Comparison of ENCODE assay signal across 28 cellular contexts in the genomic region with DNA sequence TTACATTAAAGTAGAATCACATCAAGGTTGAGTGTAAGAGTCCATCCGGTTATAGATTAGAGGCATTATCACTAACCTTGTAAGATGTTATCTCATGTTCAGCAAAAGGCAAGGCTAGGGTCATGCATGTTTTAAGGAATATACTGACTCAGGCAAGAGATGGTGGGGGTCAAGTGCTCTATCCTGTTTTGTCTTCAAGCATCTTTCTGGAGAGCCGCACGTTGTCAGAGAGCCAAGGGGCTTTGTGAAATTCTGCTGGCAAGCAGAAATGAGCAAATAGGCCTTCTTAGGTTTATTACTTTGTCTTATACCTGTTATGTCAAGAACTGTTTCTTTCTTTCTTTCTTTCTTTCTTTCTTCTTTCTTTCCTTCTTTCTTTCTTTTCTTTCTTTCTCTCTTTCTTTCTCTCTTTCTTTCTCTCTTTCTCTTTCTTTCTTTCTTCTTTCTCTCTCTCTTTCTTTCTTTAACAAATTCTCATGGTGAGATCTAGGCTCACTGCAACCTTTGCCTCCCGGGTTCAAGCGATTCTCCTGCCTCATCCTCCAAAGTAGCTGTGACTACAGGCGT. TPM values are rescaled to one million over a fixed set of nuclear protein-coding genes. Genes with fewer than 3 reads are reported as not detected.
DNase-seq lines count a peak whose midpoint lies in the region; ATAC-seq and TF ChIP-seq lines count a peak whose summit lies in the region.
"Had no signal": no experiment of that assay in that cellular context is flagged by ENCODE, and none has a peak within 500 bp of the region (broad histone marks: within the 10 kb centered on the region; RNA-seq: fewer than 3 reads in every experiment).

No MANE protein-coding gene starts in this region.

- H3K4me1 ChIP-seq in adrenal gland (replicated peaks in 1 of 2) (peaks cover 3 to 39% of the 10 kb centered on the region in 2 donors), sigmoid colon (peaks cover 0 to 8% (median 0%) of the 10 kb centered on the region in 4 donors)

- 54 to 64% (median 54%) methylated on average over 6 of the region's 6 CpGs for WGBS in adrenal gland, 4 donors
- 86 to 88% methylated on average over 6 of the region's 6 CpGs for WGBS in sigmoid colon, 2 donors

- intact Hi-C loops in adrenal gland (cut with DNase I) (no loop called here), sigmoid colon (cut with DNase I) (no loop called here)

- no peak for TF ChIP-seq EP300 in sigmoid colon (IDR thresholded peaks at IDR 0.05)

- TF ChIP-seq CTCF in adrenal gland (IDR thresholded peaks at IDR 0.05), result no peak
- no peak for TF ChIP-seq CTCF in sigmoid colon (IDR thresholded peaks at IDR 0.05)

- H3K4me3 ChIP-seq in adrenal gland, result no peak overlapping the region
- no peak overlapping the region for H3K4me3 ChIP-seq in sigmoid colon
- H3K4me3 ChIP-seq: GM12878 had no signal

- TF ChIP-seq POLR2A in adrenal gland (IDR thresholded peaks at IDR 0.05), result no peak
- TF ChIP-seq POLR2A in sigmoid colon (IDR thresholded peaks at IDR 0.05), result no peak

- H3K27me3 ChIP-seq in adrenal gland (no peaks in the 10 kb centered on the region), sigmoid colon (no peaks in the 10 kb centered on the region)

- H3K9me3 ChIP-seq in adrenal gland (replicated peaks in 1 of 3) (no peaks in the 10 kb centered on the region), sigmoid colon (no peaks in the 10 kb centered on the region)
- H3K9me3 ChIP-seq: SK-N-SH had no signal

- H3K36me3 ChIP-seq in adrenal gland (replicated peaks in 1 of 2) (no peaks in the 10 kb centered on the region), sigmoid colon (no peaks in the 10 kb centered on the region)

- H3K27ac ChIP-seq in adrenal gland, result peak overlapping the region in 2 of 5 donors; percentile 20 to 71
- H3K27ac ChIP-seq in sigmoid colon, result no peak overlapping the region
- H3K27ac ChIP-seq in caudate nucleus (ENCODE audit: low read depth, low read length), result no peak overlapping the region

- DNase-seq in adrenal gland (peak in 6 of 7 donors; percentile 46 to 77 (median 57)), left lobe of liver (ENCODE audit: low spot score) (no peak), sigmoid colon (peak; percentile 74), caudate nucleus (lab: John Stamatoyannopoulos, UW) (no peak), amniotic stem cell (lab: John Stamatoyannopoulos, UW) (no peak)
- no peak for DNase-seq in stimulated activated CD4-positive, alpha-beta T cell treated with anti-CD3 and anti-CD28 coated beads, Interleukin-15, amount 100 ng/mL, for 24 hours
- DNase-seq: C1 segment of cervical spinal cord; CD4-positive, alpha-beta memory T cell; COR-L47; DMS53; EL; GDM1; HFFc6; KBM-7; MV-4-11; NCI-H1105; NCI-H146; NCI-H1930; NCI-H2107; NCI-H524 treated with DMSO at 0.1 percent for 48 hours; NCI-H774; SIG-M5; SK-N-SH had no signal

- ATAC-seq in left lobe of liver (peak; percentile 17), GM21825 (IDR thresholded peaks at IDR 0.05; ENCODE audit: unreplicated experiment) (no peak)
- ATAC-seq: GM12878 had no signal

RNA-seq across cellular contexts. Expression of gene IL34, which starts 47.3 kb away (rescaled TPM):
- 10 to 100 TPM; 16.8 to 62.9 (median 40.3) TPM for total RNA-seq in adrenal gland
- polyA plus RNA-seq in adrenal gland, result 10 to 100 TPM in 2 of 3 donors, 1 to 10 TPM in 1; 3.2 to 36.5 (median 35.0) TPM
- 0.58 TPM for total RNA-seq in left lobe of liver
- total RNA-seq in sigmoid colon, result 1 to 10 TPM in 3 of 4 donors, not detected in 1; 3.6 to 5.4 (median 4.6) TPM
- polyA plus RNA-seq in sigmoid colon, result 1 to 10 TPM in 2 of 3 donors, not detected in 1; 1.8 to 5.5 TPM
- total RNA-seq: A673; CD4-positive, alpha-beta memory T cell; GM12878; HT1080; MCF 10A had no signal
- polyA plus RNA-seq: CD4-positive, alpha-beta memory T cell had no signal

Comparison
In these comparisons a context has a peak if more than half of its experiments do, and no peak if none do; other contexts are left out.
1. DNase-seq: peak in adrenal gland (6 of 7) and sigmoid colon (single experiment); none in left lobe of liver (single experiment), caudate nucleus (0 of 61), stimulated activated CD4-positive, alpha-beta T cell treated with anti-CD3 and anti-CD28 coated beads, Interleukin-15, amount 100 ng/mL, for 24 hours (single experiment) and amniotic stem cell (single experiment).